17 cellular contexts compared by ENCODE assay signal in the genomic region with DNA sequence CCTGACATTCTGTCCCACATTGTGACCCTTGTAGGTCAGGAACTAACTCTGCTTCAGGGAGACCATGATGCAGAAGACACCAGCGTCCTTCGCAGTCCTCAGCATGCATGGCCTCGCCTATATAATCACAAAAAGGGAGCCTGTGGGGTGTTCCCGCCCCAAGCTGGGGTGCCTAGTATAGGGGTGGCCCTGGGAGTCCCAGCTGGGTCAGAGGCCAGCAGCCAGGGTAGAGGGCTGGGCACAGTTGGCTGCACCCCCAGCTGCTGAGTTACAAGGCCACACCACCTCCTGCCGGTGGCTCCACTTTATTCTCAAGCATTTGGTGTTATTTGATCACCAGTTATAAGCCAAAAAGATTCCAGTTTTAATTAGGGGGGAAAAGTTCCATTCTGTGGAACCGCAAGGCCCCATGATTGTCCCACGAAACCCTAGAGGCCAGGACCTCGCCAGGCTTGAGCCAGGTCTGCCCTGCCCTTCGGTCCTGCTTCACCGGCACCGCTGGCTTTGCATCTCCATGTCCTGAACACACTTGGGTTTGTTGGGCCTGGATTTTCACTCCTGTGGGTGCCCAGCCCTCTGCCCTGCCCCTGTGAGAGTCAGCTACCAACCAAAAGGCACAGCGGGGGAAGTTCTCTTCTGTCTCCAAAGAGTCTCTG. TPM values are rescaled to one million over a fixed set of nuclear protein-coding genes. Genes with fewer than 3 reads are reported as not detected.
A peak's percentile ranks its signal among the peaks of the same experiment; 100 is the strongest.
DNase-seq lines count a peak whose midpoint lies in the region; ATAC-seq and TF ChIP-seq lines count a peak whose summit lies in the region.
"Had no signal": no experiment of that assay in that cellular context is flagged by ENCODE, and none has a peak within 500 bp of the region (broad histone marks: within the 10 kb centered on the region; RNA-seq: fewer than 3 reads in every experiment).

No MANE protein-coding gene starts in this region.

- no peak overlapping the region for H3K4me3 Mint-ChIP-seq in natural killer cell treated with Interleukin-12 subunit alpha and Interleukin-12 subunit beta and Interleukin-15 and Interleukin-18, amount 100 ng/mL, for 72 hours
- H3K4me3 Mint-ChIP-seq: activated naive CD8-positive, alpha-beta T cell treated with anti-CD3 and anti-CD28 coated beads for 36 hours; T-helper 1 cell treated with Interleukin-12 subunit alpha and Interleukin-12 subunit beta and Interleukin-4 antibody, amounts not matched to agents 30 μg/mL and 1 μg/mL, for 36 hours had no signal

- H3K4me1 Mint-ChIP-seq in natural killer cell treated with Interleukin-12 subunit alpha and Interleukin-12 subunit beta and Interleukin-15 and Interleukin-18, amount 100 ng/mL, for 72 hours (ENCODE audit: low read depth in 2 of 2), result no peaks in the 10 kb centered on the region

- H3K27ac ChIP-seq in colonic mucosa, result no peak overlapping the region
- H3K27ac ChIP-seq in GM23248, result no peak overlapping the region
- H3K27ac ChIP-seq: psoas muscle, stomach had no signal

- H3K4me3 ChIP-seq in colonic mucosa (no peak overlapping the region), GM23248 (no peak overlapping the region)
- H3K4me3 ChIP-seq: psoas muscle, stomach had no signal

- peak; percentile 0 for DNase-seq in stimulated activated CD4-positive, alpha-beta T cell treated with anti-CD3 and anti-CD28 coated beads, Interleukin-15, amount 100 ng/mL, for 24 hours
- no peak for DNase-seq in stimulated activated CD4-positive, alpha-beta T cell treated with anti-CD3 and anti-CD28 coated beads, Interleukin-4, amount 100 ng/mL, for 4 hours
- DNase-seq in colonic mucosa (peak; percentile 17), Ammon's horn (ENCODE audit: low spot score) (no peak), GM23248 (no peak)
- peak; percentile 31 for DNase-seq in natural killer cell treated with Interleukin-12 subunit alpha and Interleukin-12 subunit beta and Interleukin-15 and Interleukin-18, amount 100 ng/mL, for 72 hours (ENCODE audit: low spot score)
- DNase-seq: activated naive CD8-positive, alpha-beta T cell treated with anti-CD3 and anti-CD28 coated beads for 36 hours; COR-L47; foreskin fibroblast; NCI-H187; NCI-H446 treated with DMSO at 0.1 percent for 48 hours; SHP77; stomach had no signal

- H2AFZ ChIP-seq in GM23248, result no peak overlapping the region

- no peaks in the 10 kb centered on the region for H3K9me3 Mint-ChIP-seq in natural killer cell treated with Interleukin-12 subunit alpha and Interleukin-12 subunit beta and Interleukin-15 and Interleukin-18, amount 100 ng/mL, for 72 hours
- H3K9me3 Mint-ChIP-seq: activated naive CD8-positive, alpha-beta T cell treated with anti-CD3 and anti-CD28 coated beads for 36 hours; naive thymus-derived CD4-positive, alpha-beta T cell; T-helper 1 cell treated with Interleukin-12 subunit alpha and Interleukin-12 subunit beta and Interleukin-4 antibody, amounts not matched to agents 30 μg/mL and 1 μg/mL, for 36 hours had no signal

- peaks cover 4% of the 10 kb centered on the region; the same call in 1 of the 2 replicates for H3F3A ChIP-seq in GM23248 (ENCODE audit: insufficient read depth)

- H3K4me1 ChIP-seq in colonic mucosa, result peaks cover 9% of the 10 kb centered on the region
- no peaks in the 10 kb centered on the region for H3K4me1 ChIP-seq in GM23248 (ENCODE audit: insufficient read depth)
- H3K4me1 ChIP-seq: psoas muscle had no signal

- no peaks in the 10 kb centered on the region for H3K79me2 ChIP-seq in GM23248 (ENCODE audit: insufficient read depth)

- no peak for TF ChIP-seq CTCF in colonic mucosa (IDR thresholded peaks at IDR 0.05)

- in situ Hi-C loops in GM23248 (cut with MboI), result no loop called here

- H3K9me2 ChIP-seq in GM23248 (ENCODE audit: insufficient read depth), result 0 out of 2 replicates have a peak, but pooled peaks cover 4% of the 10 kb centered on the region

- intact Hi-C loops in colonic mucosa (cut with DNase I), result loop anchor here (10.0 kb wide), 1 partner anchor 65 kb away; no protein-coding TSS in a partner anchor

- no peak for ATAC-seq in natural killer cell treated with Interleukin-12 subunit alpha and Interleukin-12 subunit beta and Interleukin-15 and Interleukin-18, amount 100 ng/mL, for 72 hours
- ATAC-seq in GM21737 (IDR thresholded peaks at IDR 0.05; ENCODE audit: unreplicated experiment), result no peak
- ATAC-seq: naive thymus-derived CD4-positive, alpha-beta T cell; psoas muscle had no signal

- H3K27me3 ChIP-seq in colonic mucosa (no peaks in the 10 kb centered on the region), GM23248 (replicated peaks; ENCODE audit: insufficient read depth) (no peaks in the 10 kb centered on the region)
- H3K27me3 ChIP-seq: stomach had no signal

- no peaks in the 10 kb centered on the region for H3K36me3 Mint-ChIP-seq in natural killer cell treated with Interleukin-12 subunit alpha and Interleukin-12 subunit beta and Interleukin-15 and Interleukin-18, amount 100 ng/mL, for 72 hours
- H3K36me3 Mint-ChIP-seq: activated naive CD8-positive, alpha-beta T cell treated with anti-CD3 and anti-CD28 coated beads for 36 hours had no signal

- H3K27me3 Mint-ChIP-seq in natural killer cell treated with Interleukin-12 subunit alpha and Interleukin-12 subunit beta and Interleukin-15 and Interleukin-18, amount 100 ng/mL, for 72 hours, result no peaks in the 10 kb centered on the region
- H3K27me3 Mint-ChIP-seq: activated naive CD8-positive, alpha-beta T cell treated with anti-CD3 and anti-CD28 coated beads for 36 hours had no signal

- no peaks in the 10 kb centered on the region for H4K20me1 ChIP-seq in GM23248 (ENCODE audit: insufficient read depth)

- no peak overlapping the region for H3K27ac Mint-ChIP-seq in natural killer cell treated with Interleukin-12 subunit alpha and Interleukin-12 subunit beta and Interleukin-15 and Interleukin-18, amount 100 ng/mL, for 72 hours
- H3K27ac Mint-ChIP-seq: activated naive CD8-positive, alpha-beta T cell treated with anti-CD3 and anti-CD28 coated beads for 36 hours; naive thymus-derived CD4-positive, alpha-beta T cell; T-helper 1 cell treated with Interleukin-12 subunit alpha and Interleukin-12 subunit beta and Interleukin-4 antibody, amounts not matched to agents 30 μg/mL and 1 μg/mL, for 36 hours had no signal

- H3K36me3 ChIP-seq in colonic mucosa (no peaks in the 10 kb centered on the region), GM23248 (ENCODE audit: low read depth) (no peaks in the 10 kb centered on the region)

- H3K4me2 ChIP-seq in GM23248 (ENCODE audit: unreplicated experiment), result no peak overlapping the region

- H3K9me3 ChIP-seq in colonic mucosa (no peaks in the 10 kb centered on the region), GM23248 (ENCODE audit: low read depth) (no peaks in the 10 kb centered on the region)
- H3K9me3 ChIP-seq: psoas muscle, stomach had no signal

- WGBS in GM23248 (ENCODE audit: low coverage in 1 of 2, low lambda C conversion rate in 2 of 2, missing lambda C conversion rate in 2 of 2), 2 experiments, result 96 to 100% methylated on average over 12 of the region's 12 CpGs

- no peak overlapping the region for H3K9ac ChIP-seq in colonic mucosa (ENCODE audit: low read depth in 2 of 2, low read length in 2 of 2)
- no peak overlapping the region for H3K9ac ChIP-seq in GM23248

RNA-seq across cellular contexts. Expression of a gene that starts 15.0 kb away (rescaled TPM):
- 10 to 100 TPM in 1 of 2 donors, 1 to 10 TPM in 1; 4.4 to 10.2 TPM for total RNA-seq in colonic mucosa
- 10 to 100 TPM in 1 of 2 donors, 1 to 10 TPM in 1; 9.7 to 17.9 TPM for total RNA-seq in natural killer cell treated with Interleukin-12 subunit alpha and Interleukin-12 subunit beta and Interleukin-15 and Interleukin-18, amount 100 ng/mL, for 72 hours
- 16.5 and 22.5 TPM in 2 replicates for total RNA-seq in GM23248 (2014; rRNA removed; shearing (Covaris generic))
- 13.6 and 14.3 TPM in 2 replicates for polyA plus RNA-seq in GM23248 (2016; fragmentation: Nextera tagmentation; extraction: Ambion mirVana)

RNA-seq across cellular contexts. Expression of a gene that starts 15.0 kb away (rescaled TPM):
- total RNA-seq in colonic mucosa, result 10 to 100 TPM in 1 of 2 donors, 1 to 10 TPM in 1; 9.7 to 14.1 TPM
- total RNA-seq in natural killer cell treated with Interleukin-12 subunit alpha and Interleukin-12 subunit beta and Interleukin-15 and Interleukin-18, amount 100 ng/mL, for 72 hours, result 10 to 100 TPM; 11.2 to 26.3 TPM
- 11.9 and 14.2 TPM in 2 replicates for total RNA-seq in GM23248 (2014; rRNA removed; shearing (Covaris generic))
- 22.8 and 23.8 TPM in 2 replicates for polyA plus RNA-seq in GM23248 (2016; fragmentation: Nextera tagmentation; extraction: Ambion mirVana)

Comparison
In these comparisons a context has a peak if more than half of its experiments do, and no peak if none do; other contexts are left out.
1. DNase-seq: peak in stimulated activated CD4-positive, alpha-beta T cell treated with anti-CD3 and anti-CD28 coated beads, Interleukin-15, amount 100 ng/mL, for 24 hours (single experiment), colonic mucosa (single experiment) and natural killer cell treated with Interleukin-12 subunit alpha and Interleukin-12 subunit beta and Interleukin-15 and Interleukin-18, amount 100 ng/mL, for 72 hours (single experiment); none in stimulated activated CD4-positive, alpha-beta T cell treated with anti-CD3 and anti-CD28 coated beads, Interleukin-4, amount 100 ng/mL, for 4 hours (0 of 2), Ammon's horn (single experiment) and GM23248 (single experiment).